Comparison of ENCODE assay signal across 12 cellular contexts in the genomic region with DNA sequence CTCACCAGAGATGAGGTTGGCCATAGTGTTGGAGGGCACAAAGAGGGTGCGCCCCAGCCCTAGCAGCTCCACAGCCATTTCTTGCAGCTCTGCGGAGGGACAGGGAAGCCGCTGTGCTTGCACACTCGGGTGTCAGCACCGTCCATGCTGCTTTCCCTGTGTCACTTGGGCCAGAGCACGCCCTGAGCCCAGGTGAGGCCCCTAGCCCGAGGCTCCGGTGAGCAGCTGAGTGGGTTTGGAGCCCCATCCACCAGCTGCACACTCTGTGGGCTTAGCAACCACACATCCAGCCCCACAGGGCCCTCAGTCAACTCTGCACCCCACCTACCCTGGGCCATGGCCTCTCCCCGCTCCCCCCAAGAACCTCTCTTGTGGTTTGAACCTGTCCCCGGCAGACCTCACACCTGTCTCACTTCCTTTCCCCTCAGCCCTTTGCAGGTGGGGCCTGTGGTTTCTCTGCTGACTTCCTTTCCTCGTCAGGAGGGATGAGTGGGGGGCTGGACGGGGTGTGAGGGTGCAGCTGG. TPM values are rescaled to one million over a fixed set of nuclear protein-coding genes. Genes with fewer than 3 reads are reported as not detected.
DNase-seq lines count a peak whose midpoint lies in the region; ATAC-seq and TF ChIP-seq lines count a peak whose summit lies in the region.
"Had no signal": no experiment of that assay in that cellular context is flagged by ENCODE, and none has a peak within 500 bp of the region (broad histone marks: within the 10 kb centered on the region; RNA-seq: fewer than 3 reads in every experiment).

No MANE protein-coding gene starts in this region.

- peak overlapping the region; percentile 84 for H3K27ac ChIP-seq in CD4-positive, alpha-beta T cell (ENCODE audit: low read depth, low read length)
- H3K27ac ChIP-seq: thoracic aorta had no signal

- H3K27me3 ChIP-seq in CD4-positive, alpha-beta T cell (ENCODE audit: control insufficient read depth, insufficient read depth, low read length), result no peaks in the 10 kb centered on the region
- H3K27me3 ChIP-seq in NT2/D1 (ENCODE audit: insufficient read depth, insufficient read length), result no peaks in the 10 kb centered on the region

- H3K27me3 Mint-ChIP-seq in CD4-positive, alpha-beta T cell, result no peaks in the 10 kb centered on the region
- H3K27me3 Mint-ChIP-seq in activated T-cell treated with anti-CD3 and anti-CD28 coated beads, Interleukin-2, amount 50 U/mL, for 4 hours (ENCODE audit: low read depth), result peaks cover 2% of the 10 kb centered on the region

- no peak overlapping the region for H3K4me3 ChIP-seq in NT2/D1 (ENCODE audit: insufficient read length, low read depth)
- H3K4me3 ChIP-seq in mucosa of descending colon, result no peak overlapping the region
- H3K4me3 ChIP-seq: thoracic aorta had no signal

- peaks cover 61% of the 10 kb centered on the region for H3K4me1 Mint-ChIP-seq in CD4-positive, alpha-beta T cell (ENCODE audit: low read depth)
- H3K4me1 Mint-ChIP-seq in activated T-cell treated with anti-CD3 and anti-CD28 coated beads, Interleukin-2, amount 50 U/mL, for 4 hours (ENCODE audit: low read depth), result peaks cover 39% of the 10 kb centered on the region

- H3K9me3 ChIP-seq in CD4-positive, alpha-beta T cell (ENCODE audit: control insufficient read depth, low read length), result no peaks in the 10 kb centered on the region
- H3K9me3 ChIP-seq in NT2/D1 (ENCODE audit: insufficient read depth, low read length) (no peaks in the 10 kb centered on the region), mucosa of descending colon (no peaks in the 10 kb centered on the region)
- H3K9me3 ChIP-seq: thoracic aorta had no signal

- H3K9me3 Mint-ChIP-seq in CD4-positive, alpha-beta T cell, result peaks cover 2% of the 10 kb centered on the region
- no peaks in the 10 kb centered on the region for H3K9me3 Mint-ChIP-seq in activated T-cell treated with anti-CD3 and anti-CD28 coated beads, Interleukin-2, amount 50 U/mL, for 4 hours

- H3K9ac ChIP-seq in NT2/D1 (ENCODE audit: insufficient read length, low read depth), result peak overlapping the region; percentile 24

- peaks cover 48% of the 10 kb centered on the region for H3K4me1 ChIP-seq in NT2/D1 (ENCODE audit: insufficient read depth, insufficient read length)
- peaks cover 21% of the 10 kb centered on the region for H3K4me1 ChIP-seq in mucosa of descending colon (ENCODE audit: low read depth)

- peak overlapping the region; percentile 96 for H3K4me3 Mint-ChIP-seq in CD4-positive, alpha-beta T cell
- H3K4me3 Mint-ChIP-seq in activated T-cell treated with anti-CD3 and anti-CD28 coated beads, Interleukin-2, amount 50 U/mL, for 4 hours, result peak overlapping the region; percentile 79

- peaks cover 31% of the 10 kb centered on the region for H3K36me3 Mint-ChIP-seq in CD4-positive, alpha-beta T cell (ENCODE audit: low read depth)
- H3K36me3 Mint-ChIP-seq in activated T-cell treated with anti-CD3 and anti-CD28 coated beads, Interleukin-2, amount 50 U/mL, for 4 hours (ENCODE audit: insufficient read depth), result no peaks in the 10 kb centered on the region
- H3K36me3 Mint-ChIP-seq: CD14-positive monocyte had no signal

- TF ChIP-seq CTCF in CD4-positive, alpha-beta T cell (IDR thresholded peaks at IDR 0.05), result no peak
- no peak for TF ChIP-seq CTCF in mucosa of descending colon (IDR thresholded peaks at IDR 0.05)

- intact Hi-C loops in CD4-positive, alpha-beta T cell (cut with DNase I, micrococcal nuclease), result loop anchor here (1.0 to 10.0 kb wide), 7 partner anchors 20 to 593 kb away; partner anchors contain the start of genes PGS1 (in 1 of the 2), SOCS3 (in 1 of the 2), TMC6 (in 1 of the 2) and TMC8 (in 1 of the 2)
- intact Hi-C loops in mucosa of descending colon (cut with DNase I, micrococcal nuclease), result loop anchor here in 1 of 2 donors (10.0 kb wide), 1 partner anchor 173 kb away; no protein-coding TSS in a partner anchor

- CTCF ChIA-PET in CD4-positive, alpha-beta T cell (lab: Charles Lee), result interaction anchor here (0.7 to 4.2 kb wide), 18 partner anchors 11 to 170 kb away, joined by 3 to 35 read pairs (median 5); partner anchors contain the start of gene SOCS3

- H3K36me3 ChIP-seq in NT2/D1 (ENCODE audit: insufficient read depth, insufficient read length, low read length) (no peaks in the 10 kb centered on the region), mucosa of descending colon (ENCODE audit: low read depth) (no peaks in the 10 kb centered on the region)
- H3K36me3 ChIP-seq: thoracic aorta had no signal

- DNase-seq in CD4-positive, alpha-beta T cell, result peak; percentile 67 to 94 (median 80)
- no peak for DNase-seq in NT2/D1 (ENCODE audit: low read depth, low spot score)
- peak; percentile 52 for DNase-seq in activated T-cell treated with anti-CD3 and anti-CD28 coated beads, Interleukin-2, amount 50 U/mL, for 4 hours
- peak; percentile 54 to 87 (median 68) for DNase-seq in mucosa of descending colon
- DNase-seq in SW480 (ENCODE audit: low spot score), result no peak
- no peak for DNase-seq in NCI-H774 (lab: John Stamatoyannopoulos, UW)
- DNase-seq: NCI-H2081 had no signal

- POLR2A ChIA-PET in CD4-positive, alpha-beta T cell (lab: Charles Lee), result interaction anchor here (0.9 to 3.2 kb wide), 21 partner anchors 11 to 294 kb away, joined by 3 to 24 read pairs (median 7); partner anchors contain the start of genes SOCS3, TMC8 and TNRC6C

- peak; percentile 70 for ATAC-seq in CD4-positive, alpha-beta T cell (ENCODE audit: poor library complexity)
- ATAC-seq in activated T-cell treated with anti-CD3 and anti-CD28 coated beads, Interleukin-2, amount 50 U/mL, for 4 hours, result peak in 1 of 2 donors; percentile 1
- ATAC-seq in mucosa of descending colon (peak; percentile 35), HG03442 (IDR thresholded peaks at IDR 0.05; ENCODE audit: unreplicated experiment) (no peak), GM19023 (IDR thresholded peaks at IDR 0.05; ENCODE audit: unreplicated experiment) (no peak)

- peak overlapping the region; percentile 98 for H3K27ac Mint-ChIP-seq in CD4-positive, alpha-beta T cell
- H3K27ac Mint-ChIP-seq: progenitor cell of endocrine pancreas had no signal

RNA-seq across cellular contexts. Expression of gene TMEM235, which starts 20.7 kb away (rescaled TPM):
- not detected for total RNA-seq in CD4-positive, alpha-beta T cell
- not detected for total RNA-seq in activated T-cell treated with anti-CD3 and anti-CD28 coated beads, Interleukin-2, amount 50 U/mL, for 4 hours
- total RNA-seq in mucosa of descending colon, result not detected
- total RNA-seq: progenitor cell of endocrine pancreas, thoracic aorta had no signal

RNA-seq across cellular contexts. Expression of gene BIRC5, which starts 38.1 kb away (rescaled TPM):
- total RNA-seq in CD4-positive, alpha-beta T cell, result under 1 TPM; 0.39 to 0.41 TPM
- 1 to 10 TPM; 5.4 to 10.0 (median 8.5) TPM for total RNA-seq in activated T-cell treated with anti-CD3 and anti-CD28 coated beads, Interleukin-2, amount 50 U/mL, for 4 hours
- total RNA-seq in mucosa of descending colon, result 10 to 100 TPM in 1 of 3 donors, 1 to 10 TPM in 2; 2.4 to 22.4 (median 4.7) TPM

Comparison
In these comparisons a context has a peak if more than half of its experiments do, and no peak if none do; other contexts are left out.
1. ATAC-seq: peak in CD4-positive, alpha-beta T cell (single experiment) and mucosa of descending colon (single experiment); none in HG03442 (single experiment) and GM19023 (single experiment).
2. DNase-seq: peak in CD4-positive, alpha-beta T cell (10 of 10), activated T-cell treated with anti-CD3 and anti-CD28 coated beads, Interleukin-2, amount 50 U/mL, for 4 hours (single experiment) and mucosa of descending colon (3 of 3); none in NT2/D1 (single experiment), SW480 (single experiment) and NCI-H774 (single experiment).